ENCODE assay signal across 16 cellular contexts in the genomic region with DNA sequence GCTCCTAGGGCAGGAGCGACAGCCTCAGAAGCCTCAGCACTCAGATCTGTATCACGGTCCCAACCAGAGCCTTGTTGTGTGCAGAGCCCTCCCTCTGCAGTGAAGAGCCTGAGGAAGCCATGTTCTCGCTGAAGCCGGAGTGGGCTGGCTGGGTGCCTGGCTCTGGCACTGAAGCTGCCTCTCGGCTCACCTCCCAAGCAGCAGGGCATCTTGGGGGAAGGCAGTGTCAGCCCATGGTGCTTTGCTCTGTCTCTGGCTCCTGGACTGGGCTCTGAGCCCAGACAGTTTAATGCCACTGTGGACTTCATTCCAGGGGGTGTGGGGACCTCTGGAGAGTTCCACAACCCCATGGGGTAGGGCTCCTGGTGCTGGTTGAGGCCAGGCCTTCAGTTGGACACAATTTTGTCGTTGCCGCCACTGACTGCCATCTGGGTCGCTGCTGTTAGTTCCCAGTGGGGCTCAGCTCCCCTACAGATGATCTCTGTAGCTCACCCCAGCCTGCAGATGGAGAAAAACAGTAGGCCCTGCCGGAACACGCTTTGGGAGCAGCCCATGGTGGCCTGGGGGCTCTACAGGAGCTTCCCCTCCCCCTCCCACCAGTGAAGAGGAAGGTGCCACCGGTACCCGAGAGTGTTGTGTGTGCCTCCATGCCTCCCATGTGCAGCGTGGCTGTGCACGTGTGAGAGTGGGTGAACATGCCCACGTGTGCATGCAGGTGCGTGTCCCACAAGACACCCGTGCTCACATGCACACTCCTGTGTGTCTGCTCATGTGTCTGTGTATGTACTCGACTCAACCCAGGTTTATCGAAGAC.
DNase-seq lines count a peak whose midpoint lies in the region; ATAC-seq, FAIRE-seq and TF ChIP-seq lines count a peak whose summit lies in the region.
"Had no signal": no experiment of that assay in that cellular context is flagged by ENCODE, and none has a peak within 500 bp of the region (broad histone marks: within the 10 kb centered on the region; RNA-seq: fewer than 3 reads in every experiment).

No MANE protein-coding gene starts in this region.

- no peak for TF ChIP-seq EP300 in stomach (IDR thresholded peaks at IDR 0.05)

- 85 to 93% (median 85%) methylated on average over 10 to 19 of the region's 19 CpGs for WGBS in stomach, 5 donors

- intact Hi-C loops in stomach (cut with DNase I; ENCODE audit: low total_unique reads), result no loop called here

- TF ChIP-seq CTCF in stomach (IDR thresholded peaks at IDR 0.05), result no peak

- peak; percentile 92 for ATAC-seq in left lobe of liver
- ATAC-seq: activated CD8-positive, alpha-beta T cell treated with anti-CD3 and anti-CD28 coated beads, Interleukin-2, amount 10 ng/mL, durations not matched to agents 7 days and 5 days; SK-N-SH treated with all-trans-retinoic acid at 6 μM for 48 hours; stimulated activated memory B cell treated with anti-CD40 and anti-IgM and Interleukin-4, amounts not matched to agents 10 μg/mL and 1 μg/mL and 100 μg/mL, for 72 hours had no signal

- FAIRE-seq in HTR-8/SVneo (lab: Jason Lieb, UNC), result no peak
- FAIRE-seq: TTC549 had no signal

- peak overlapping the region in 3 of 5 donors; percentile 13 to 62 (median 44) for H3K27ac ChIP-seq in stomach
- H3K27ac ChIP-seq: ascending aorta; BLaER1 treated with 17β-estradiol and CSF1 and Interleukin-3, amounts not matched to agents 10 nM and 100 nM; vagina had no signal

- H3K4me1 ChIP-seq in stomach, result peaks cover 0 to 10% (median 5%) of the 10 kb centered on the region in 4 donors
- H3K4me1 ChIP-seq: ascending aorta, vagina had no signal

- H3K27me3 ChIP-seq in MG63 (no peaks in the 10 kb centered on the region; the same call in 1 of the 2 replicates), stomach (peaks cover 0 to 18% (median 0%) of the 10 kb centered on the region in 3 donors)
- H3K27me3 ChIP-seq: ascending aorta; BLaER1 treated with 17β-estradiol and CSF1 and Interleukin-3, amounts not matched to agents 10 nM and 100 nM; vagina had no signal

- H3K4me3 ChIP-seq in MG63 (no peak overlapping the region), stomach (no peak overlapping the region)
- H3K4me3 ChIP-seq: ascending aorta; BLaER1 treated with 17β-estradiol and CSF1 and Interleukin-3, amounts not matched to agents 10 nM and 100 nM; vagina had no signal

- H3K36me3 ChIP-seq in MG63 (no peaks in the 10 kb centered on the region), stomach (no peaks in the 10 kb centered on the region)
- H3K36me3 ChIP-seq: ascending aorta; BLaER1 treated with 17β-estradiol and CSF1 and Interleukin-3, amounts not matched to agents 10 nM and 100 nM; vagina had no signal

- DNase-seq in MG63, result peak; percentile 44
- DNase-seq in anterior cingulate cortex (lab: John Stamatoyannopoulos, UW), result peak in 52 of 58 donors; percentile 11 to 82 (median 58)
- peak; percentile 83 for DNase-seq in left lobe of liver (ENCODE audit: low spot score)
- peak; percentile 47 for DNase-seq in stomach
- DNase-seq in DMS53 (lab: John Stamatoyannopoulos, UW), result no peak
- DNase-seq in stimulated activated CD4-positive, alpha-beta T cell treated with anti-CD3 and anti-CD28 coated beads, Interleukin-2, amount 100 ng/mL, for 48 hours, result no peak
- no peak for DNase-seq in HTR-8/SVneo (ENCODE audit: insufficient read length, low spot score)
- DNase-seq: activated CD8-positive, alpha-beta T cell treated with anti-CD3 and anti-CD28 coated beads, Interleukin-2, amount 10 ng/mL, durations not matched to agents 7 days and 5 days; H7; OCI-M1 had no signal

- no peaks in the 10 kb centered on the region for H3K9me3 ChIP-seq in MG63
- H3K9me3 ChIP-seq in stomach, result no peaks in the 10 kb centered on the region
- H3K9me3 ChIP-seq: ascending aorta, vagina had no signal

- TF ChIP-seq POLR2A in stomach (IDR thresholded peaks at IDR 0.05), result no peak

Comparison
In these comparisons a context has a peak if more than half of its experiments do, and no peak if none do; other contexts are left out.
1. DNase-seq: peak in MG63 (single experiment), anterior cingulate cortex (52 of 58), left lobe of liver (single experiment) and stomach (single experiment); none in DMS53 (single experiment), stimulated activated CD4-positive, alpha-beta T cell treated with anti-CD3 and anti-CD28 coated beads, Interleukin-2, amount 100 ng/mL, for 48 hours (0 of 2) and HTR-8/SVneo (single experiment).